Comparison of ENCODE assay signal across 8 cellular contexts in the genomic region with DNA sequence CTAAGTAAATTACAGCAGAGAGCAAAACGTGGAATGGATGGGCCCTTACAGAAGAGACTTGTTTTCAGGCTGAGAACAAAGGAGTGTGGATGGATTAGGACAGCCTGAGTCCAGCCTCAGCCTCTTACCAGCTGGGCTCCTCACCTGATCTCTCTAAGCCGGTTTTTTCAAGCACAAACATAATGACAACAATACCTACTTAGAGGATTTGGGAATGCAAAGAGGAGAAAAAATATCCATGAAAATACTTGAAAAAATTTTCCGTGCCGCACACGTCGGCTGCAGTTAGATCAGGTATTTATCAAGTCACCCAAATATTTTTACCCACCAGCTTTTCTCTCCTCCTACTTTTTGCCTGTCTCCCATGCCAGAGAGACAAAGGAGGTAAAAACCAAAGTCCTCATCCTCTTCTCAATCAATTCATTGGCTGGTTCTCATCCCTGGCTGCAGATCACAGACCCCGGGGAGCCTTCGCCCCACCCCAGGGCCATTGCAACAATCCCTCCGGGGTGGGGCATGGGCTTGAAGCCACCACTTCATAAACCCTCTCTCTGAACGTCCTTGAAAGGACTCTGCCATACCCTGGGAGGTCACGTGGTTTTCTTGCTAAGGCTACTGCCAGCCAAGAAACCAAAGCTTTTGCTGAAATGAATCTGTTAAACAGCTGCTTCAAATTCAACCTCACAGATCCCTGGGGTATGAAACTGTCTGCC. TPM values are rescaled to one million over a fixed set of nuclear protein-coding genes. Genes with fewer than 3 reads are reported as not detected.
DNase-seq lines count a peak whose midpoint lies in the region; ATAC-seq and TF ChIP-seq lines count a peak whose summit lies in the region.

No MANE protein-coding gene starts in this region.

- H3K27ac ChIP-seq in endodermal cell (ENCODE audit: low read depth, low read length), result peak overlapping the region; percentile 78
- H3K27ac ChIP-seq in neural progenitor cell, result peak overlapping the region; percentile 99

- no peaks in the 10 kb centered on the region for H3K79me2 ChIP-seq in neural progenitor cell (ENCODE audit: low read depth)

- H3K27me3 Mint-ChIP-seq in endodermal cell (ENCODE audit: insufficient read depth) (no peaks in the 10 kb centered on the region), neural progenitor cell (ENCODE audit: insufficient read depth, low read depth) (peaks cover 5% of the 10 kb centered on the region)

- H2AFZ ChIP-seq in neural progenitor cell (replicated peaks), result peak overlapping the region; percentile 13

- no peaks in the 10 kb centered on the region for H3K36me3 ChIP-seq in endodermal cell (ENCODE audit: control insufficient read depth, insufficient read depth, low read length)
- H3K36me3 ChIP-seq in neural progenitor cell, result no peaks in the 10 kb centered on the region

- no peak for ATAC-seq in HG02852 (IDR thresholded peaks at IDR 0.05; ENCODE audit: unreplicated experiment)
- ATAC-seq in HG03460 (IDR thresholded peaks at IDR 0.05; ENCODE audit: unreplicated experiment), result no peak

- H3K4me3 ChIP-seq in endodermal cell (ENCODE audit: low read length), result no peak overlapping the region
- peak overlapping the region; percentile 18 for H3K4me3 ChIP-seq in neural progenitor cell

- H3K9me3 Mint-ChIP-seq in endodermal cell (no peaks in the 10 kb centered on the region), neural progenitor cell (no peaks in the 10 kb centered on the region)

- 21 to 23% methylated on average over 5 to 11 of the region's 11 CpGs for WGBS in endodermal cell (ENCODE audit: insufficient coverage in 1 of 2, insufficient read length in 1 of 2), 2 experiments

- peaks cover 36% of the 10 kb centered on the region for H3F3A ChIP-seq in neural progenitor cell (ENCODE audit: low read depth)

- H3K4me1 Mint-ChIP-seq in endodermal cell (peaks cover 19% of the 10 kb centered on the region), neural progenitor cell (peaks cover 34% of the 10 kb centered on the region)

- peak overlapping the region; percentile 43 for H3K9ac ChIP-seq in endodermal cell (ENCODE audit: extremely low read depth, low read length, poor library complexity, severe bottlenecking)
- peak overlapping the region; percentile 18 for H3K9ac ChIP-seq in neural progenitor cell

- peaks cover 5% of the 10 kb centered on the region for H3K4me1 ChIP-seq in endodermal cell (ENCODE audit: control insufficient read depth, insufficient read depth, low read length)
- peaks cover 16% of the 10 kb centered on the region for H3K4me1 ChIP-seq in neural progenitor cell

- H3K27me3 ChIP-seq in endodermal cell (ENCODE audit: control insufficient read depth, insufficient read depth, low read length, poor library complexity, severe bottlenecking), result no peaks in the 10 kb centered on the region
- H3K27me3 ChIP-seq in neural progenitor cell, result no peaks in the 10 kb centered on the region

- TF ChIP-seq CTCF in endodermal cell (conservative IDR thresholded peaks at IDR 0.05), result no peak
- no peak for TF ChIP-seq CTCF in neural progenitor cell (IDR thresholded peaks at IDR 0.05)
- TF ChIP-seq CTCF in GM10266 (IDR thresholded peaks at IDR 0.05; ENCODE audit: control insufficient read depth, insufficient read depth, low read depth, missing control alignments), result no peak

- H3K36me3 Mint-ChIP-seq in endodermal cell (ENCODE audit: low read depth) (no peaks in the 10 kb centered on the region), neural progenitor cell (no peaks in the 10 kb centered on the region)

- H4K20me1 ChIP-seq in neural progenitor cell (ENCODE audit: low read depth), result no peaks in the 10 kb centered on the region

- H3K9me3 ChIP-seq in endodermal cell (ENCODE audit: control insufficient read depth, low read length) (no peaks in the 10 kb centered on the region), neural progenitor cell (ENCODE audit: low read depth) (no peaks in the 10 kb centered on the region)

- peak overlapping the region; percentile 74 for H3K4me2 ChIP-seq in neural progenitor cell

- H3K27ac Mint-ChIP-seq in endodermal cell (peak overlapping the region; percentile 99), neural progenitor cell (peak overlapping the region; percentile 95)

- peak; percentile 36 for DNase-seq in DMS153 (lab: John Stamatoyannopoulos, UW)
- DNase-seq in NCI-H2107 treated with DMSO at 0.1 percent for 48 hours (lab: John Stamatoyannopoulos, UW; ENCODE audit: unreplicated experiment), result peak; percentile 96
- DNase-seq in endodermal cell, result peak; percentile 72
- DNase-seq in neural progenitor cell (ENCODE audit: low spot score), result peak; percentile 91
- no peak for DNase-seq in KG1 (lab: John Stamatoyannopoulos, UW)
- no peak for DNase-seq in GM10266 (ENCODE audit: extremely low spot score)

- H3K4me3 Mint-ChIP-seq in endodermal cell, result peak overlapping the region; percentile 1
- H3K4me3 Mint-ChIP-seq in neural progenitor cell, result peak overlapping the region; percentile 74

RNA-seq across cellular contexts. Expression of a gene that starts 29.7 kb away (rescaled TPM):
- total RNA-seq in endodermal cell (100 to 1,000 TPM; 391 to 519 TPM), neural progenitor cell (ENCODE audit: low replicate concordance) (256 and 310 TPM in 2 replicates)
- 303 TPM for polyA plus RNA-seq in endodermal cell (2013, experiment 1 of 2)
- polyA plus RNA-seq in endodermal cell (2013, experiment 2 of 2), result 266 TPM

Comparison
In these comparisons a context has a peak if more than half of its experiments do, and no peak if none do; other contexts are left out.
1. DNase-seq: peak in DMS153 (single experiment), NCI-H2107 treated with DMSO at 0.1 percent for 48 hours (single experiment), endodermal cell (single experiment) and neural progenitor cell (single experiment); none in KG1 (single experiment) and GM10266 (single experiment).